ENCODE assay signal across 1 cellular context in genomic region chr11:47819743-47820142, GRCh38.
TF ChIP-seq lines count a peak whose summit lies in the region.

No MANE protein-coding gene starts in this region.

TF ChIP-seq in K562, 482 proteins besides CTCF, POLR2A, EP300 and RAD21:
- TF ChIP-seq RBM25 (IDR thresholded peaks at IDR 0.05; ENCODE audit: low read depth, low read length, severe bottlenecking) (peak; percentile 86), TFAM (CRISPR knock-in tag; conservative IDR thresholded peaks at IDR 0.05) (no peak)
TF ChIP-seq in K562: peak in this region for 1.
